18 cellular contexts compared by ENCODE assay signal in the genomic region with DNA sequence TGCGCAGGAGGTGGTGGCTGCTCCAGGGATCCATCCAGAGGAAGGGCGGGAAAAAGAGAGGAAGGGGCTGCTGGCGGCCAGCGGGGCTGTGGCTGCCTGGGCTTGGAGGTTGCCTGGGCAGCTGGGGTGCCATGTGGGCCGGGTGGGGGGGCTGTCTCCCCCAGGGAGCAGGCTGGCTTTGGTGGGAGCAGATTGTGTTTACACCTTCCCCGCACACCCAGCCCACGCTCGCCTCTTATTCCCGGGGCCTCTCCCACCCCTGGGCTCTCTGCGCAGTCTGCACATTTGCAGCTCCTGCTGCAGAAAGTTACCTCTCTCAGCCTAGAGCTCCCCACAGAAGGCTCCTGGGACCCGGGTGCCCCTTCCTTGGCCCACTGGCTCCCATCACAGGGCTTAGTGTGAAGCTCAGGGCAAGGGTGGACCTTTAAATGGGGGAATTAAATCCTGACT. TPM values are rescaled to one million over a fixed set of nuclear protein-coding genes. Genes with fewer than 3 reads are reported as not detected.
DNase-seq lines count a peak whose midpoint lies in the region; ATAC-seq, FAIRE-seq and TF ChIP-seq lines count a peak whose summit lies in the region.
"Had no signal": no experiment of that assay in that cellular context is flagged by ENCODE, and none has a peak within 500 bp of the region (broad histone marks: within the 10 kb centered on the region; RNA-seq: fewer than 3 reads in every experiment).

No MANE protein-coding gene starts in this region.

- TF ChIP-seq CTCF in glutamatergic neuron (IDR thresholded peaks at IDR 0.05; ENCODE audit: partially characterized antibody, unreplicated experiment) (no peak), osteoblast (IDR thresholded peaks at IDR 0.05; ENCODE audit: extremely low read depth, low read depth, low read length) (no peak)

- no peak for FAIRE-seq in GM12892 (lab: Jason Lieb, UNC)

- H3K9me3 ChIP-seq in BLaER1 (no peaks in the 10 kb centered on the region), NT2/D1 (ENCODE audit: insufficient read depth, low read length) (no peaks in the 10 kb centered on the region), osteoblast (ENCODE audit: low read depth, low read length) (no peaks in the 10 kb centered on the region)
- H3K9me3 ChIP-seq: Caco-2, SJSA1 had no signal

- H3K36me3 Mint-ChIP-seq in glutamatergic neuron (ENCODE audit: unreplicated experiment), result no peaks in the 10 kb centered on the region
- H3K36me3 Mint-ChIP-seq: naive thymus-derived CD4-positive, alpha-beta T cell had no signal

- DNase-seq in NT2/D1 (ENCODE audit: low read depth, low spot score), result no peak
- DNase-seq in glutamatergic neuron, result no peak
- peak; percentile 53 for DNase-seq in osteoblast (ENCODE audit: insufficient read length, low spot score, missing footprints)
- DNase-seq in putamen (ENCODE audit: low spot score), result no peak
- DNase-seq in GM12892 (ENCODE audit: insufficient read length), result no peak
- DNase-seq in SW 1271 (lab: John Stamatoyannopoulos, UW), result no peak
- DNase-seq: activated CD4-positive, alpha-beta T cell treated with anti-CD3 and anti-CD28 coated beads for 4 hours; activated CD8-positive, alpha-beta memory T cell treated with anti-CD3 and anti-CD28 coated beads, Interleukin-2, amount 50 U/mL, for 4 hours; activated gamma-delta T cell treated with Interleukin-2 at 50 U/mL for 16 hours; Caco-2; effector CD4-positive, alpha-beta T cell; naive thymus-derived CD4-positive, alpha-beta T cell had no signal

- ATAC-seq in GM19324 (IDR thresholded peaks at IDR 0.05; ENCODE audit: low FRiP score, unreplicated experiment), result no peak
- ATAC-seq: naive thymus-derived CD4-positive, alpha-beta T cell had no signal

- H3K4me2 ChIP-seq in BLaER1, result peak overlapping the region; percentile 91
- no peak overlapping the region for H3K4me2 ChIP-seq in osteoblast (ENCODE audit: insufficient read depth, low read length)

- peak overlapping the region; percentile 93 for H3K27ac Mint-ChIP-seq in glutamatergic neuron (ENCODE audit: unreplicated experiment)

- H3K9me3 Mint-ChIP-seq in glutamatergic neuron (ENCODE audit: unreplicated experiment), result peaks cover 17% of the 10 kb centered on the region
- H3K9me3 Mint-ChIP-seq: naive thymus-derived CD4-positive, alpha-beta T cell had no signal

- H3K4me3 Mint-ChIP-seq in glutamatergic neuron (ENCODE audit: unreplicated experiment), result peak overlapping the region; percentile 81
- H3K4me3 Mint-ChIP-seq: naive thymus-derived CD4-positive, alpha-beta T cell had no signal

- no peaks in the 10 kb centered on the region for H3K79me2 ChIP-seq in osteoblast (ENCODE audit: insufficient read depth, low read length)

- H4K20me1 ChIP-seq in BLaER1, result no peaks in the 10 kb centered on the region
- H4K20me1 ChIP-seq in osteoblast (ENCODE audit: insufficient read depth, low read length), result no peaks in the 10 kb centered on the region

- H3K4me3 ChIP-seq in BLaER1 (no peak overlapping the region), NT2/D1 (ENCODE audit: insufficient read length, low read depth) (no peak overlapping the region), osteoblast (ENCODE audit: insufficient read depth, low read length) (no peak overlapping the region)
- H3K4me3 ChIP-seq: SJSA1 had no signal

- H3K9ac ChIP-seq in BLaER1, result no peak overlapping the region
- peak overlapping the region; percentile 39 for H3K9ac ChIP-seq in NT2/D1 (ENCODE audit: insufficient read length, low read depth)

- H3K36me3 ChIP-seq in BLaER1 (no peaks in the 10 kb centered on the region), NT2/D1 (ENCODE audit: insufficient read depth, insufficient read length, low read length) (no peaks in the 10 kb centered on the region), osteoblast (ENCODE audit: insufficient read depth, low read length) (no peaks in the 10 kb centered on the region)
- H3K36me3 ChIP-seq: SJSA1 had no signal

- no peak overlapping the region for H3K27ac ChIP-seq in BLaER1
- H3K27ac ChIP-seq in osteoblast (ENCODE audit: low read depth, low read length), result no peak overlapping the region
- H3K27ac ChIP-seq: SJSA1 had no signal

- H2AFZ ChIP-seq in osteoblast (ENCODE audit: low read length), result no peak overlapping the region

- H3K4me1 ChIP-seq in BLaER1 (peaks cover 100% of the 10 kb centered on the region), NT2/D1 (ENCODE audit: insufficient read depth, insufficient read length) (peaks cover 27% of the 10 kb centered on the region), osteoblast (ENCODE audit: insufficient read depth, low read length) (peaks cover 24% of the 10 kb centered on the region)

- no peak for TF ChIP-seq POLR2A in GM12892 (IDR thresholded peaks at IDR 0.05; ENCODE audit: low read depth, low read length)

- H3K27me3 Mint-ChIP-seq in glutamatergic neuron (ENCODE audit: unreplicated experiment), result peaks cover 15% of the 10 kb centered on the region

- peaks cover 46% of the 10 kb centered on the region for H3K27me3 ChIP-seq in BLaER1
- peaks cover under 1% of the 10 kb centered on the region for H3K27me3 ChIP-seq in NT2/D1 (ENCODE audit: insufficient read depth, insufficient read length)
- peaks cover 6% of the 10 kb centered on the region for H3K27me3 ChIP-seq in osteoblast (ENCODE audit: insufficient read depth, low read length)
- H3K27me3 ChIP-seq: SJSA1 had no signal

- H3K4me1 Mint-ChIP-seq in glutamatergic neuron (ENCODE audit: low read depth, unreplicated experiment), result peaks cover 39% of the 10 kb centered on the region

RNA-seq across cellular contexts. Expression of a gene that starts 5.1 kb away (rescaled TPM):
- total RNA-seq in glutamatergic neuron (ENCODE audit: unreplicated experiment), result 1.4 TPM
- total RNA-seq in osteoblast, result 4.0 and 5.3 TPM in 2 replicates
- not detected for polyA plus RNA-seq in GM12892 (2012; ENCODE audit: missing spikeins)
- total RNA-seq: Caco-2; H4; HT1080; naive thymus-derived CD4-positive, alpha-beta T cell; NCI-H460 had no signal

RNA-seq across cellular contexts. Expression of a gene that starts 7.4 kb away (rescaled TPM):
- total RNA-seq in glutamatergic neuron (ENCODE audit: unreplicated experiment), result 20.4 TPM
- total RNA-seq in osteoblast, result 39.1 and 74.0 TPM in 2 replicates
- polyA plus RNA-seq in GM12892 (2012; ENCODE audit: missing spikeins), result not detected
- total RNA-seq: naive thymus-derived CD4-positive, alpha-beta T cell had no signal

RNA-seq across cellular contexts. Expression of a gene that starts 40.7 kb away (rescaled TPM):
- total RNA-seq in glutamatergic neuron (ENCODE audit: unreplicated experiment) (0.32 TPM), osteoblast (0.36 and 0.59 TPM in 2 replicates)
- not detected for polyA plus RNA-seq in GM12892 (2012; ENCODE audit: missing spikeins)
- total RNA-seq: HT1080 had no signal
- polyA plus RNA-seq: naive thymus-derived CD4-positive, alpha-beta T cell had no signal

RNA-seq across cellular contexts. Expression of a gene that starts 43.7 kb away (rescaled TPM):
- total RNA-seq in glutamatergic neuron (ENCODE audit: unreplicated experiment) (1.9 TPM), osteoblast (7.1 and 8.3 TPM in 2 replicates)
- polyA plus RNA-seq in GM12892 (2012; ENCODE audit: missing spikeins), result 16.3 TPM
